ENCODE assay signal across 9 cellular contexts in genomic region chr14:95489163-95489887, GRCh38. TPM values are rescaled to one million over a fixed set of nuclear protein-coding genes. Genes with fewer than 3 reads are reported as not detected.
A peak's percentile ranks its signal among the peaks of the same experiment; 100 is the strongest.
DNase-seq lines count a peak whose midpoint lies in the region; ATAC-seq and TF ChIP-seq lines count a peak whose summit lies in the region.
"Had no signal": no experiment of that assay in that cellular context is flagged by ENCODE, and none has a peak within 500 bp of the region (broad histone marks: within the 10 kb centered on the region; RNA-seq: fewer than 3 reads in every experiment).

No MANE protein-coding gene starts in this region.

- peaks cover 5% of the 10 kb centered on the region; the same call in 1 of the 2 replicates for H3K36me3 ChIP-seq in SJCRH30
- no peaks in the 10 kb centered on the region for H3K36me3 ChIP-seq in ovary

- H3K9me3 ChIP-seq in SJCRH30 (replicated peaks) (peaks cover 2% of the 10 kb centered on the region; the same call in 1 of the 2 replicates), ovary (no peaks in the 10 kb centered on the region)

- H3K4me3 ChIP-seq in SJCRH30 (no peak overlapping the region), ovary (no peak overlapping the region)

- H3K27ac ChIP-seq in SJCRH30 (peak overlapping the region; percentile 20; the same call in 1 of the 2 replicates), ovary (peak overlapping the region; percentile 34 to 58)

- 38 to 42% (median 41%) methylated on average over 3 of the region's 3 CpGs for WGBS in ovary, 3 donors

- H3K4me1 ChIP-seq in SJCRH30 (peaks cover 4% of the 10 kb centered on the region), ovary (ENCODE audit: insufficient read depth) (peaks cover 23% of the 10 kb centered on the region)

- peak; percentile 44 for DNase-seq in Ammon's horn (ENCODE audit: low spot score)
- peak in 1 of 2 experiments; percentile 37 for DNase-seq in SJCRH30
- DNase-seq in fibroblast of gingiva (ENCODE audit: low read depth), result peak; percentile 52
- DNase-seq in ovary, result peak in 2 of 5 donors; percentile 65 to 72
- DNase-seq in A172 (ENCODE audit: low spot score), result no peak
- DNase-seq: activated CD8-positive, alpha-beta memory T cell treated with anti-CD3 and anti-CD28 coated beads for 24 hours had no signal

- TF ChIP-seq EP300 in ovary (IDR thresholded peaks at IDR 0.05), result no peak

- TF ChIP-seq POLR2A in ovary (IDR thresholded peaks at IDR 0.05), result no peak

- intact Hi-C loops in ovary (cut with DNase I), result loop anchor here in 1 of 4 donors (5.0 kb wide), 1 partner anchor 33 kb away; no protein-coding TSS in a partner anchor

- H3K27me3 ChIP-seq in SJCRH30, result no peaks in the 10 kb centered on the region
- no peaks in the 10 kb centered on the region for H3K27me3 ChIP-seq in ovary

- no peak for ATAC-seq in GM21576 (IDR thresholded peaks at IDR 0.05; ENCODE audit: unreplicated experiment)
- no peak for ATAC-seq in HG02885 (IDR thresholded peaks at IDR 0.05; ENCODE audit: poor library complexity, unreplicated experiment)
- no peak for ATAC-seq in GM21360 (IDR thresholded peaks at IDR 0.05; ENCODE audit: unreplicated experiment)

- no peak for TF ChIP-seq CTCF in ovary (IDR thresholded peaks at IDR 0.05)

RNA-seq across cellular contexts. Expression of gene SYNE3, which starts 27.1 kb away (rescaled TPM):
- 34.1 and 34.5 TPM in 2 replicates for total RNA-seq in SJCRH30 (2014; rRNA removed; shearing (Covaris generic))
- total RNA-seq in ovary, result 10 to 100 TPM in 5 of 7 donors, 1 to 10 TPM in 2; 6.4 to 26.0 (median 14.9) TPM
- 1 to 10 TPM; 3.7 to 5.1 TPM for polyA plus RNA-seq in ovary
- 0.14 and 0.91 TPM in 2 replicates for total RNA-seq in A172 (2014; rRNA removed; shearing (Covaris generic))

RNA-seq across cellular contexts. Expression of gene GLRX5, which starts 45.5 kb away (rescaled TPM):
- total RNA-seq in SJCRH30 (2014; rRNA removed; shearing (Covaris generic)), result 130 and 132 TPM in 2 replicates
- total RNA-seq in ovary, result 10 to 100 TPM; 38.0 to 49.2 (median 41.7) TPM
- 100 to 1,000 TPM in 1 of 2 donors, 10 to 100 TPM in 1; 52.6 to 105 TPM for polyA plus RNA-seq in ovary
- total RNA-seq in A172 (2014; rRNA removed; shearing (Covaris generic)), result 53.1 and 56.1 TPM in 2 replicates
